18 cellular contexts compared by ENCODE assay signal in genomic region chr12:62909340-62909739, GRCh38.
"Had no signal": no experiment of that assay in that cellular context is flagged by ENCODE, and none has a peak within 500 bp of the region (broad histone marks: within the 10 kb centered on the region; RNA-seq: fewer than 3 reads in every experiment).

No MANE protein-coding gene starts in this region.

- H2AFZ ChIP-seq: neural progenitor cell had no signal

- H3K9ac ChIP-seq: neural progenitor cell had no signal

- H3K4me1 ChIP-seq: neural progenitor cell, upper lobe of left lung, uterus had no signal

- H3K4me3 ChIP-seq: dorsolateral prefrontal cortex, gastrocnemius medialis, mucosa of descending colon, neural progenitor cell, ovary, smooth muscle cell, upper lobe of left lung, uterus had no signal

- H3K4me2 ChIP-seq: neural progenitor cell, smooth muscle cell had no signal

- H3K4me3 Mint-ChIP-seq: natural killer cell, neural progenitor cell had no signal

- H3K27me3 ChIP-seq: dorsolateral prefrontal cortex, gastrocnemius medialis, neural progenitor cell, ovary, upper lobe of left lung, uterus had no signal

- H3K27ac ChIP-seq: gastrocnemius medialis, neural progenitor cell, ovary, upper lobe of left lung, uterus had no signal

- H3K4me1 Mint-ChIP-seq: natural killer cell had no signal

- H3K36me3 Mint-ChIP-seq: natural killer cell had no signal

- H3K9me3 Mint-ChIP-seq: natural killer cell, neural progenitor cell had no signal

- FAIRE-seq: endometrium had no signal

- H3K36me3 ChIP-seq: gastrocnemius medialis, neural progenitor cell, ovary, upper lobe of left lung, uterus had no signal

- DNase-seq: cortex of kidney; dorsolateral prefrontal cortex; effector CD8-positive, alpha-beta T cell; gastrocnemius medialis; islet precursor cell; mammary epithelial cell; mucosa of descending colon; natural killer cell; nucleus accumbens; ovary; right cardiac atrium; stimulated activated CD4-positive, alpha-beta T cell treated with anti-CD3 and anti-CD28 coated beads, Interleukin-2, amount 100 ng/mL, for 48 hours; stimulated activated naive CD4-positive, alpha-beta T cell treated with Interleukin-2 at 50 U/mL for 16 hours; upper lobe of left lung; uterus had no signal

- H3K27ac Mint-ChIP-seq: natural killer cell, neural progenitor cell had no signal

- H3K9me3 ChIP-seq: gastrocnemius medialis, mucosa of descending colon, ovary, upper lobe of left lung, uterus had no signal
